ENCODE assay signal across 10 cellular contexts in the genomic region with DNA sequence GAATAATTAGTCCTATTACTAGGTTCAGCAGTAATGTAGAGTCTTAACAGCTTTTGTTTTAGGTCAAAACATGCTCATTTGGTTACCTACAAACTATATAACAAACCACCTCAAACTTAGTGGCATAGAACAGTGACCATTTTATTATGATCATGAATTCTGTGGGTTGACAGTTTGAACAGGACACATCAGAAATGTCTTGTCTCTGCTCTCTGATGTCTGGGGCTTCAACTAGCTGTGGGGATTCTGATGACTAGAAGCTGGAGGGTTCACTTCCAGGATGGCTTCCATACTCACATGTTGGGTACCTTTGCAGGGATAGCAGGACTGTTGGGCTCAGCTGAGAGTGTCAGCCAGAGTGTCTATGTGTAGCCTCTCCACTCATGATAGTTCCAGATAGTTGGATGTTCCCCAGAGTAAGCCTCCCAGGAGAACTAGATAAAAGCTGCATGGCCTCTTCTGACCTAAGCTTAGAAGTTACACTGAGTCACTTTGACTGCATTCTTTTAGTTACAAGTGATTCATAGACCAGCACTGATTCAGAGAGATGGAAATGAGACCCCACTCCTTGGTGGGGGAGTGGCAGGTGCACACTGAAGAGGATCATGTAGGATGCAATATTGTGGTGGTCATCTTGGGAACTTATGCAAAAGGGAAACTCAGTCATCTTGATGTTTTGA. TPM values are rescaled to one million over a fixed set of nuclear protein-coding genes. Genes with fewer than 3 reads are reported as not detected.
DNase-seq lines count a peak whose midpoint lies in the region; ATAC-seq and TF ChIP-seq lines count a peak whose summit lies in the region.
"Had no signal": no experiment of that assay in that cellular context is flagged by ENCODE, and none has a peak within 500 bp of the region (broad histone marks: within the 10 kb centered on the region; RNA-seq: fewer than 3 reads in every experiment).

No MANE protein-coding gene starts in this region.

- peak overlapping the region; percentile 94 for H3K27ac Mint-ChIP-seq in activated T-cell treated with anti-CD3 and anti-CD28 coated beads, Interleukin-2, amount 50 U/mL, for 24 hours
- peak overlapping the region; percentile 67 for H3K27ac Mint-ChIP-seq in T-helper 17 cell

- intact Hi-C loops in heart right ventricle (cut with DNase I) (no loop called here), spleen (cut with DNase I; ENCODE audit: low total_unique reads) (no loop called here)

- TF ChIP-seq POLR2A in spleen (IDR thresholded peaks at IDR 0.05) = no peak

- H3K27me3 ChIP-seq in heart right ventricle (no peaks in the 10 kb centered on the region), spleen (replicated peaks in 1 of 7) (no peaks in the 10 kb centered on the region)

- H3K4me3 Mint-ChIP-seq in activated T-cell treated with anti-CD3 and anti-CD28 coated beads, Interleukin-2, amount 50 U/mL, for 24 hours = peak overlapping the region; percentile 37
- no peak overlapping the region for H3K4me3 Mint-ChIP-seq in T-helper 17 cell

- H3K4me1 ChIP-seq in heart right ventricle = peaks cover 2 to 73% (median 55%) of the 10 kb centered on the region in 9 donors
- peaks cover 27 to 97% (median 79%) of the 10 kb centered on the region in 6 donors for H3K4me1 ChIP-seq in spleen

- H3K27ac ChIP-seq in heart right ventricle (peak overlapping the region in 8 of 10 donors; percentile 17 to 79 (median 44)), spleen (peak overlapping the region in 6 of 8 donors; percentile 31 to 76 (median 62))
- H3K27ac ChIP-seq: WERI-Rb-1 had no signal

- H3K4me3 ChIP-seq in heart right ventricle (no peak overlapping the region), spleen (no peak overlapping the region)

- H3K36me3 ChIP-seq in heart right ventricle (no peaks in the 10 kb centered on the region), spleen (no peaks in the 10 kb centered on the region)
- H3K36me3 ChIP-seq: WERI-Rb-1 had no signal

- H3K9me3 ChIP-seq in T-helper 17 cell (ENCODE audit: control insufficient read depth, low read length, poor library complexity, severe bottlenecking) (no peaks in the 10 kb centered on the region), heart right ventricle (no peaks in the 10 kb centered on the region), spleen (no peaks in the 10 kb centered on the region)

- H3K36me3 Mint-ChIP-seq in activated T-cell treated with anti-CD3 and anti-CD28 coated beads, Interleukin-2, amount 50 U/mL, for 24 hours (ENCODE audit: low read depth) = no peaks in the 10 kb centered on the region
- peaks cover 5% of the 10 kb centered on the region for H3K36me3 Mint-ChIP-seq in T-helper 17 cell (ENCODE audit: low read depth)

- no peak for TF ChIP-seq CTCF in heart right ventricle (IDR thresholded peaks at IDR 0.05)
- TF ChIP-seq CTCF in spleen (IDR thresholded peaks at IDR 0.05 in 8 of 11, conservative IDR thresholded peaks at IDR 0.05 in 3 of 11) = no peak

- H3K27me3 Mint-ChIP-seq in activated T-cell treated with anti-CD3 and anti-CD28 coated beads, Interleukin-2, amount 50 U/mL, for 24 hours = no peaks in the 10 kb centered on the region
- no peaks in the 10 kb centered on the region for H3K27me3 Mint-ChIP-seq in T-helper 17 cell

- ATAC-seq in T-helper 17 cell (no peak), heart right ventricle (peak in 7 of 8 donors; percentile 27 to 83 (median 66)), HG03521 (IDR thresholded peaks at IDR 0.05; ENCODE audit: unreplicated experiment) (no peak)

- peaks cover 75% of the 10 kb centered on the region for H3K4me1 Mint-ChIP-seq in activated T-cell treated with anti-CD3 and anti-CD28 coated beads, Interleukin-2, amount 50 U/mL, for 24 hours (ENCODE audit: low read depth)
- peaks cover 45% of the 10 kb centered on the region for H3K4me1 Mint-ChIP-seq in T-helper 17 cell

- DNase-seq in activated T-cell treated with anti-CD3 and anti-CD28 coated beads, Interleukin-2, amount 50 U/mL, for 24 hours = no peak
- no peak for DNase-seq in activated T-cell treated with anti-CD3 and anti-CD28 coated beads, Interleukin-2, amount 50 U/mL, for 1 hour
- no peak for DNase-seq in T-helper 17 cell
- DNase-seq in heart right ventricle = no peak
- DNase-seq in spleen = no peak
- DNase-seq in RPMI8226 = no peak
- no peak for DNase-seq in NCI-H2196 treated with DMSO at 0.1 percent for 48 hours (lab: John Stamatoyannopoulos, UW; ENCODE audit: unreplicated experiment)
- DNase-seq: NCI-H2107, WERI-Rb-1 had no signal

- no peaks in the 10 kb centered on the region for H3K9me3 Mint-ChIP-seq in activated T-cell treated with anti-CD3 and anti-CD28 coated beads, Interleukin-2, amount 50 U/mL, for 24 hours

RNA-seq across cellular contexts. Expression of a gene that starts 32.6 kb away (rescaled TPM):
- total RNA-seq in T-helper 17 cell = 10 to 100 TPM; 53.5 to 55.3 TPM
- total RNA-seq in heart right ventricle = 10 to 100 TPM; 35.5 to 79.8 (median 57.0) TPM
- polyA plus RNA-seq in heart right ventricle = 10 to 100 TPM in 1 of 2 donors, 1 to 10 TPM in 1; 8.7 to 12.8 TPM
- total RNA-seq in spleen = 10 to 100 TPM; 41.0 to 60.4 (median 48.0) TPM
- polyA plus RNA-seq in spleen = 1 to 10 TPM; 6.9 to 9.6 (median 7.3) TPM

Comparison
In these comparisons a context has a peak if more than half of its experiments do, and no peak if none do; other contexts are left out.
1. ATAC-seq: peak in heart right ventricle (7 of 8); none in T-helper 17 cell (single experiment) and HG03521 (single experiment).